ENCODE assay signal across 24 cellular contexts in genomic region chr3:51727500-51727899, GRCh38. TPM values are rescaled to one million over a fixed set of nuclear protein-coding genes. Genes with fewer than 3 reads are reported as not detected.
"Had no signal": no experiment of that assay in that cellular context is flagged by ENCODE, and none has a peak within 500 bp of the region (broad histone marks: within the 10 kb centered on the region; RNA-seq: fewer than 3 reads in every experiment).

No MANE protein-coding gene starts in this region.

- DNase-seq: effector memory CD4-positive, alpha-beta T cell; gastrocnemius medialis; heart right ventricle; hypothalamus; kidney glomerular epithelial cell; mesendoderm; naive B cell; spleen; stimulated activated CD4-positive, alpha-beta T cell treated with anti-CD3 and anti-CD28 coated beads, Interleukin-15, amount 100 ng/mL, for 24 hours; stimulated activated CD4-positive, alpha-beta T cell treated with anti-CD3 and anti-CD28 coated beads, Interleukin-1b, Interleukin-23, amount 100 ng/mL, for 48 hours; stimulated activated CD4-positive, alpha-beta T cell treated with anti-CD3 and anti-CD28 coated beads, Interleukin-4, amount 100 ng/mL, for 24 hours; stimulated activated naive CD4-positive, alpha-beta T cell; tibial artery; upper lobe of left lung had no signal

- H3K4me3 Mint-ChIP-seq: naive B cell had no signal

- H3K27ac Mint-ChIP-seq: naive B cell had no signal

- H3K9me3 Mint-ChIP-seq: naive B cell had no signal

- H3K36me3 Mint-ChIP-seq: naive B cell had no signal

- ATAC-seq: gastrocnemius medialis, heart right ventricle, sciatic nerve had no signal

RNA-seq across cellular contexts. Expression of gene GRM2, which starts 20.6 kb away (rescaled TPM):
- total RNA-seq: fibroblast of villous mesenchyme, osteoblast, pulmonary artery endothelial cell, skeletal muscle tissue, vagina had no signal

RNA-seq across cellular contexts. Expression of gene IQCF6, which starts 51.5 kb away (rescaled TPM):
- total RNA-seq: esophagus muscularis mucosa, fibroblast of villous mesenchyme, gastrocnemius medialis, heart right ventricle, liver, lung microvascular endothelial cell, osteoblast, pulmonary artery endothelial cell, sciatic nerve, skeletal muscle tissue, spleen, temporal lobe, upper lobe of left lung, vagina had no signal
